ENCODE assay signal across 13 cellular contexts in the genomic region with DNA sequence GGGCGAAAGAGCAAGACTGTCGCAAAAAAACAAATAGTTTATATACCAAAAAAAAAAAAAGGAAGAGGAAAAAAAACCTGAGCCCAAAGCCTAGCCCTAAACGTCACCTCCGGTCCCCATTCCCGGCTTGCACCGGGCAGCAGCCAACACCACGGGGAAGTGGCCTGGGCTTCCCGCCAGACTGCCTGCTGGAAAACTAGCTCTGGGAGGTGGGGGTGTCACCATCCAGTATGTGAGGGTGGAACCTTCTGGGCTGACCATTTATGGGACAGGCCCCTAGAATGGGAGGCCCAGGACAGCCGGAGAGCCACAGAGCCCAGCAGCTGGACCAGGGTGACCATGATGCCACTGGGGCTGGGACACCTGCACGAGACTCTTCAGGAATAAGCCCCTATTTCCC. TPM values are rescaled to one million over a fixed set of nuclear protein-coding genes. Genes with fewer than 3 reads are reported as not detected.
DNase-seq lines count a peak whose midpoint lies in the region; ATAC-seq, FAIRE-seq and TF ChIP-seq lines count a peak whose summit lies in the region.
"Had no signal": no experiment of that assay in that cellular context is flagged by ENCODE, and none has a peak within 500 bp of the region (broad histone marks: within the 10 kb centered on the region; RNA-seq: fewer than 3 reads in every experiment).

No MANE protein-coding gene starts in this region.

- TF ChIP-seq EP300 in suprapubic skin (IDR thresholded peaks at IDR 0.05): no peak

- H3K4me1 ChIP-seq in lower lobe of right lung (peaks cover 49% of the 10 kb centered on the region), suprapubic skin (peaks cover 42% of the 10 kb centered on the region), OCI-LY7 (ENCODE audit: insufficient read depth, low read length, poor library complexity, severe bottlenecking) (peaks cover 22% of the 10 kb centered on the region)

- H3K4me2 ChIP-seq in OCI-LY7 (ENCODE audit: low read length): no peak overlapping the region

- no peaks in the 10 kb centered on the region for H3K9me3 ChIP-seq in lower lobe of right lung
- no peaks in the 10 kb centered on the region for H3K9me3 ChIP-seq in suprapubic skin
- H3K9me3 ChIP-seq in OCI-LY7 (ENCODE audit: low read length): no peaks in the 10 kb centered on the region

- BruUV-seq in OCI-LY7 (replicated peaks; lab: Mats Ljungman, UMichigan): no TSS peak

- H3K4me3 ChIP-seq in lower lobe of right lung (no peak overlapping the region), suprapubic skin (no peak overlapping the region), OCI-LY7 (ENCODE audit: low read depth, low read length, poor library complexity, severe bottlenecking) (no peak overlapping the region)

- 55% methylated on average over 9 of the region's 10 CpGs for whole genome bisulfite sequencing in suprapubic skin

- no peak for TF ChIP-seq POLR2A in suprapubic skin (IDR thresholded peaks at IDR 0.05)

- CTCF ChIA-PET in OCI-LY7 (lab: Charles Lee; ENCODE audit: unreplicated experiment): no interaction called here

- no peaks in the 10 kb centered on the region for H3K9me2 ChIP-seq in OCI-LY7 (ENCODE audit: insufficient read depth, low read length)

- POLR2A ChIA-PET in OCI-LY7 (lab: Charles Lee): no interaction called here

- no peak overlapping the region for H2AFZ ChIP-seq in OCI-LY7 (ENCODE audit: low read length)

- H3K79me2 ChIP-seq in OCI-LY7 (ENCODE audit: insufficient read depth, low read depth, low read length): no peaks in the 10 kb centered on the region

- H3K27me3 ChIP-seq in lower lobe of right lung (ENCODE audit: low read depth) (no peaks in the 10 kb centered on the region), suprapubic skin (no peaks in the 10 kb centered on the region)

- intact Hi-C loops in lower lobe of right lung (cut with DNase I): no loop called here
- intact Hi-C loops in OCI-LY7 (cut with micrococcal nuclease; ENCODE audit: unreplicated experiment): no loop called here

- peak; percentile 37 for FAIRE-seq in endometrium (lab: Jason Lieb, UNC)

- TF ChIP-seq CTCF in lower lobe of right lung (IDR thresholded peaks at IDR 0.05): no peak
- no peak for TF ChIP-seq CTCF in suprapubic skin (IDR thresholded peaks at IDR 0.05)
- TF ChIP-seq CTCF in OCI-LY7 (conservative IDR thresholded peaks at IDR 0.05; ENCODE audit: low read length): no peak

- H3K36me3 ChIP-seq in lower lobe of right lung (no peaks in the 10 kb centered on the region), suprapubic skin (no peaks in the 10 kb centered on the region), OCI-LY7 (ENCODE audit: insufficient read depth, low read length) (no peaks in the 10 kb centered on the region)

- DNase-seq in NCI-H2029 treated with DMSO at 0.1 percent for 48 hours (lab: John Stamatoyannopoulos, UW) (peak; percentile 60), lower lobe of right lung (peak; percentile 88), suprapubic skin (ENCODE audit: low spot score in 2 of 2) (peak; percentile 84 to 89), OCI-LY7 (ENCODE audit: low spot score) (no peak), iPS-NIHi7 (ENCODE audit: extremely low spot score) (no peak)
- DNase-seq: activated naive CD8-positive, alpha-beta T cell treated with anti-CD3 and anti-CD28 coated beads, Interleukin-2, amount 10 ng/mL, durations not matched to agents 7 days and 5 days; immature natural killer cell; NCI-H2171 treated with DMSO at 0.1 percent for 48 hours had no signal

- H3K27ac ChIP-seq in lower lobe of right lung (peak overlapping the region; percentile 73), suprapubic skin (peak overlapping the region; percentile 66), OCI-LY7 (ENCODE audit: low read depth, low read length, poor library complexity, severe bottlenecking) (no peak overlapping the region)
- H3K27ac ChIP-seq: HL-60, VCaP had no signal

- ATAC-seq in lower lobe of right lung: peak; percentile 85 to 92
- no peak for ATAC-seq in HG03175 (IDR thresholded peaks at IDR 0.05; ENCODE audit: unreplicated experiment)
- ATAC-seq in HG02840 (IDR thresholded peaks at IDR 0.05; ENCODE audit: low FRiP score, unreplicated experiment): no peak

- H4K20me1 ChIP-seq in OCI-LY7 (ENCODE audit: insufficient read depth, low read length): no peaks in the 10 kb centered on the region

RNA-seq across cellular contexts. Expression of gene IL12RB1, which starts 37.3 kb away (rescaled TPM):
- total RNA-seq in lower lobe of right lung (14.6 TPM), suprapubic skin (under 1 TPM in 2 of 4 donors, not detected in 2; 0.30 to 0.87 TPM), OCI-LY7 (2022) (26.0 and 41.7 TPM in 2 replicates)
- total RNA-seq in OCI-LY7 (2014; rRNA removed; shearing (Covaris generic)): 6.0 and 7.7 TPM in 2 replicates

RNA-seq across cellular contexts. Expression of gene ARRDC2, which starts 41.4 kb away (rescaled TPM):
- total RNA-seq in lower lobe of right lung: 89.4 TPM
- total RNA-seq in suprapubic skin: 10 to 100 TPM; 11.3 to 35.0 (median 28.5) TPM
- 27.3 and 30.7 TPM in 2 replicates for total RNA-seq in OCI-LY7 (2014; rRNA removed; shearing (Covaris generic))
- total RNA-seq in OCI-LY7 (2022): 30.6 and 30.7 TPM in 2 replicates

RNA-seq across cellular contexts. Expression of gene MAST3, which starts 48.2 kb away (rescaled TPM):
- total RNA-seq in lower lobe of right lung (29.2 TPM), suprapubic skin (10 to 100 TPM; 13.4 to 29.7 (median 20.0) TPM), OCI-LY7 (2022) (31.0 and 31.4 TPM in 2 replicates)
- 14.3 and 14.8 TPM in 2 replicates for total RNA-seq in OCI-LY7 (2014; rRNA removed; shearing (Covaris generic))

Comparison
In these comparisons a context has a peak if more than half of its experiments do, and no peak if none do; other contexts are left out.
1. DNase-seq: peak in NCI-H2029 treated with DMSO at 0.1 percent for 48 hours (single experiment), lower lobe of right lung (single experiment) and suprapubic skin (2 of 2); none in OCI-LY7 (single experiment) and iPS-NIHi7 (single experiment).
2. ATAC-seq: peak in lower lobe of right lung (2 of 2); none in HG03175 (single experiment) and HG02840 (single experiment).